Comparison of ENCODE assay signal across 29 cellular contexts in the genomic region with DNA sequence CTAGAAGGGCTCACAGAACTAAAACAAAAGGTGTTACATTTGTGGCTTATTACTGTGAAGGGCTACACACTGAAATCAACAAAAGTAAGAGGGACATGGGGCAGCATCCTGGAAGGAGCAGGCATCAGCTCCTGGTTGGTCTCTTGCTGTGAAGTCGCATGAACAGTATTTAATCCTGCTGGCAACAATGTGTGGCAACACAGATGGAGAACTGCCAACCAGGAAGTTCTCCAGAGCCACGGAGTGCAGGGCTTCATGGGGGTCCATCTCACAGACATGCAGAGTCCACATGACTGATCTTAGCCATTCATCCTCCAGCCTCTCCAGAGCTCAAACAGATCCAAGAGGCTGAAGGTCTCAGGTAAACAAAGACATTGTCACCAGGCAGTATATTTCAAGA. TPM values are rescaled to one million over a fixed set of nuclear protein-coding genes. Genes with fewer than 3 reads are reported as not detected.
"Had no signal": no experiment of that assay in that cellular context is flagged by ENCODE, and none has a peak within 500 bp of the region (broad histone marks: within the 10 kb centered on the region; RNA-seq: fewer than 3 reads in every experiment).

No MANE protein-coding gene starts in this region.

- H3K4me3 ChIP-seq: SJCRH30 had no signal

- ATAC-seq: activated CD4-positive, alpha-beta T cell treated with anti-CD3 and anti-CD28 coated beads for 36 hours; activated T-helper 17 cell treated with anti-CD3 and anti-CD28 coated beads, Interleukin-2, amount 50 U/mL, for 72 hours; Panc1 had no signal

- H3K27me3 ChIP-seq: SJCRH30 had no signal

- H3K9me3 ChIP-seq: SJCRH30, SK-N-SH had no signal

- H3K4me1 ChIP-seq: SJCRH30 had no signal

- DNase-seq: activated CD4-positive, alpha-beta memory T cell treated with anti-CD3 and anti-CD28 coated beads, Interleukin-2, amount 10 ng/mL, durations not matched to agents 7 days and 5 days; activated CD4-positive, alpha-beta T cell treated with anti-CD3 and anti-CD28 coated beads for 36 hours; activated CD4-positive, alpha-beta T cell treated with anti-CD3 and anti-CD28 coated beads, Interleukin-2, amount 50 U/mL, for 1 hour; activated gamma-delta T cell; activated naive CD4-positive, alpha-beta T cell treated with anti-CD3 and anti-CD28 coated beads for 36 hours; activated T-cell treated with anti-CD3 and anti-CD28 coated beads for 4 hours; activated T-cell treated with anti-CD3 and anti-CD28 coated beads, Interleukin-2, amount 50 U/mL, for 48 hours; amygdala; Karpas-422; MM.1S; NCI-H1105 treated with DMSO at 0.1 percent for 48 hours; NCI-H1436 treated with DMSO at 0.1 percent for 48 hours; NCI-H187 treated with DMSO at 0.1 percent for 48 hours; NCI-H2081 treated with DMSO at 0.1 percent for 48 hours; NCI-H510A; NCI-H526 treated with DMSO at 0.1 percent for 48 hours; NK-92 treated with Interleukin-12 subunit alpha and Interleukin-12 subunit beta, amount 100 ng/mL, for 24 hours; OCI-M1; Right ventricle myocardium superior; RPMI8226; SJCRH30; SK-N-SH; T-helper 1 cell had no signal

- H3K4me2 ChIP-seq: SK-N-SH had no signal

- H3K9ac ChIP-seq: SK-N-SH had no signal

- H3K27ac ChIP-seq: SJCRH30, VCaP had no signal

- H3K36me3 ChIP-seq: SJCRH30 had no signal

RNA-seq across cellular contexts. Expression of a gene that starts 32.8 kb away (rescaled TPM):
- total RNA-seq: activated CD4-positive, alpha-beta memory T cell treated with anti-CD3 and anti-CD28 coated beads, Interleukin-2, amount 10 ng/mL, durations not matched to agents 7 days and 5 days; activated CD4-positive, alpha-beta T cell treated with anti-CD3 and anti-CD28 coated beads for 36 hours; activated CD8-positive, alpha-beta memory T cell treated with anti-CD3 and anti-CD28 coated beads for 36 hours; activated naive CD4-positive, alpha-beta T cell treated with anti-CD3 and anti-CD28 coated beads for 36 hours; activated T-helper 17 cell treated with anti-CD3 and anti-CD28 coated beads, Interleukin-2, amount 50 U/mL, for 72 hours; astrocyte; Right ventricle myocardium superior; SJCRH30; T-helper 2 cell treated with Interferon-gamma antibody and Interleukin-4, amounts not matched to agents 100 ng/mL and 5 ng/mL, for 36 hours had no signal
- polyA plus RNA-seq: SK-N-SH had no signal
